In genomic region chr15:37132826-37133417, GRCh38 we compare ENCODE assay signal across 23 cellular contexts.
"Had no signal": no experiment of that assay in that cellular context is flagged by ENCODE, and none has a peak within 500 bp of the region (broad histone marks: within the 10 kb centered on the region; RNA-seq: fewer than 3 reads in every experiment).

No MANE protein-coding gene starts in this region.

- ATAC-seq: left colon; lower lobe of right lung; natural killer cell; psoas muscle; stimulated activated naive B cell treated with anti-CD40 and anti-IgM and Interleukin-4, amounts not matched to agents 10 μg/mL and 1 μg/mL and 100 μg/mL, for 72 hours; upper lobe of right lung had no signal

- H3K9me3 Mint-ChIP-seq: naive B cell; nephron progenitor cell; neural progenitor cell; stimulated activated naive B cell treated with anti-CD40 and anti-IgM and Interleukin-4, amounts not matched to agents 10 μg/mL and 1 μg/mL and 100 μg/mL, for 72 hours; stimulated activated naive CD8-positive, alpha-beta T cell treated with anti-CD3 and anti-CD28 coated beads, Interleukin-15, Interleukin-2, amounts not matched to agents 100 ng/mL and 50 ng/mL, for 24 hours had no signal

- H3K4me1 Mint-ChIP-seq: naive B cell; natural killer cell; neural progenitor cell; stimulated activated naive B cell treated with anti-CD40 and anti-IgM and Interleukin-4, amounts not matched to agents 10 μg/mL and 1 μg/mL and 100 μg/mL, for 72 hours had no signal

- H3K27ac Mint-ChIP-seq: natural killer cell; neural progenitor cell; stimulated activated naive B cell treated with anti-CD40 and anti-IgM and Interleukin-4, amounts not matched to agents 10 μg/mL and 1 μg/mL and 100 μg/mL, for 72 hours; stimulated activated naive CD8-positive, alpha-beta T cell treated with anti-CD3 and anti-CD28 coated beads, Interleukin-15, Interleukin-2, amounts not matched to agents 100 ng/mL and 50 ng/mL, for 24 hours had no signal

- H3K4me3 ChIP-seq: left lung, lower lobe of right lung, neural progenitor cell, psoas muscle, right atrium auricular region, suprapubic skin, thoracic aorta, tibial artery, upper lobe of right lung had no signal

- H3K9me3 ChIP-seq: left lung, lower lobe of right lung, neutrophil, psoas muscle, right atrium auricular region, suprapubic skin, thoracic aorta, tibial artery, upper lobe of right lung had no signal

- H3K27ac ChIP-seq: left lung, lower lobe of right lung, neural progenitor cell, neutrophil, parathyroid adenoma, psoas muscle, right atrium auricular region, suprapubic skin, thoracic aorta, tibial artery, upper lobe of right lung had no signal

- H3K4me2 ChIP-seq: neural progenitor cell had no signal

- H3K9ac ChIP-seq: neural progenitor cell, parathyroid adenoma had no signal

- DNase-seq: left colon; left lung; lower lobe of right lung; naive B cell; natural killer cell; nephron progenitor cell; occipital lobe; psoas muscle; stimulated activated CD4-positive, alpha-beta T cell treated with anti-CD3 and anti-CD28 coated beads, Interleukin-12 subunit alpha, Interleukin-12 subunit beta, amount 100 ng/mL, for 4 hours; stimulated activated CD4-positive, alpha-beta T cell treated with anti-CD3 and anti-CD28 coated beads, Interleukin-15, amount 100 ng/mL, for 24 hours; stimulated activated CD4-positive, alpha-beta T cell treated with anti-CD3 and anti-CD28 coated beads, Interleukin-2, amount 100 ng/mL, for 24 hours; stimulated activated CD4-positive, alpha-beta T cell treated with anti-CD3 and anti-CD28 coated beads, Interleukin-4, amount 100 ng/mL, for 1 hour; stimulated activated naive B cell treated with anti-CD40 and anti-IgM and Interleukin-4, amounts not matched to agents 10 μg/mL and 1 μg/mL and 100 μg/mL, for 72 hours; tibial artery; trophoblast cell; upper lobe of right lung had no signal

- H3K79me2 ChIP-seq: parathyroid adenoma had no signal

- H3K27me3 ChIP-seq: neural progenitor cell, right atrium auricular region, upper lobe of right lung had no signal

- H3K36me3 ChIP-seq: left lung, lower lobe of right lung, neural progenitor cell, neutrophil, right atrium auricular region, suprapubic skin, thoracic aorta, tibial artery, upper lobe of right lung had no signal

- H2AFZ ChIP-seq: neural progenitor cell, parathyroid adenoma had no signal

- H3K4me3 Mint-ChIP-seq: naive B cell; natural killer cell; nephron progenitor cell; neural progenitor cell; stimulated activated naive B cell treated with anti-CD40 and anti-IgM and Interleukin-4, amounts not matched to agents 10 μg/mL and 1 μg/mL and 100 μg/mL, for 72 hours; stimulated activated naive CD8-positive, alpha-beta T cell treated with anti-CD3 and anti-CD28 coated beads, Interleukin-15, Interleukin-2, amounts not matched to agents 100 ng/mL and 50 ng/mL, for 24 hours had no signal

- H3K4me1 ChIP-seq: left lung, lower lobe of right lung, parathyroid adenoma, psoas muscle, right atrium auricular region, suprapubic skin, tibial artery, upper lobe of right lung had no signal
